Comparison of ENCODE assay signal across 1 cellular context in the genomic region with DNA sequence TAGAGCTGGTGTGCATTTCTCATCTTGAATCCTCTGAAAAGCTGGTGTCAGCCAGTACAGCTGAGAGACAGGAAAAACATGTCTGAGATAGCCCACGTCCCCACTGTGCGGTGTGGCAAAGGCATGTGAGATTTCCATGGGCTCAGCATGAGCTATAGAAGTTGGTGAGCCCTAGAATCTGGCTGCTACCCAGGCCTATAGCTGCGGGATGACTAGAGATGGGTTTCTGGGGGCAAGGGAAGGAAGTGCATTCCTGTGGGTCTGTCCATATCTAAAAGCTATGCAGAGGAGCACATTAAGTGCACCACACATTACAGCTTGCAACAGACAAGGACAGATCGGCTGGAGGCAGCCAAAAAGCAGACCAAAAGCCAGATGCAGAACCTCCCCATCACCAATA.
TF ChIP-seq lines count a peak whose summit lies in the region.

No MANE protein-coding gene starts in this region.

TF ChIP-seq in GM23338, 12 proteins besides CTCF, POLR2A, EP300 and RAD21 (continued from another document):
- TF ChIP-seq, protein P1, sequence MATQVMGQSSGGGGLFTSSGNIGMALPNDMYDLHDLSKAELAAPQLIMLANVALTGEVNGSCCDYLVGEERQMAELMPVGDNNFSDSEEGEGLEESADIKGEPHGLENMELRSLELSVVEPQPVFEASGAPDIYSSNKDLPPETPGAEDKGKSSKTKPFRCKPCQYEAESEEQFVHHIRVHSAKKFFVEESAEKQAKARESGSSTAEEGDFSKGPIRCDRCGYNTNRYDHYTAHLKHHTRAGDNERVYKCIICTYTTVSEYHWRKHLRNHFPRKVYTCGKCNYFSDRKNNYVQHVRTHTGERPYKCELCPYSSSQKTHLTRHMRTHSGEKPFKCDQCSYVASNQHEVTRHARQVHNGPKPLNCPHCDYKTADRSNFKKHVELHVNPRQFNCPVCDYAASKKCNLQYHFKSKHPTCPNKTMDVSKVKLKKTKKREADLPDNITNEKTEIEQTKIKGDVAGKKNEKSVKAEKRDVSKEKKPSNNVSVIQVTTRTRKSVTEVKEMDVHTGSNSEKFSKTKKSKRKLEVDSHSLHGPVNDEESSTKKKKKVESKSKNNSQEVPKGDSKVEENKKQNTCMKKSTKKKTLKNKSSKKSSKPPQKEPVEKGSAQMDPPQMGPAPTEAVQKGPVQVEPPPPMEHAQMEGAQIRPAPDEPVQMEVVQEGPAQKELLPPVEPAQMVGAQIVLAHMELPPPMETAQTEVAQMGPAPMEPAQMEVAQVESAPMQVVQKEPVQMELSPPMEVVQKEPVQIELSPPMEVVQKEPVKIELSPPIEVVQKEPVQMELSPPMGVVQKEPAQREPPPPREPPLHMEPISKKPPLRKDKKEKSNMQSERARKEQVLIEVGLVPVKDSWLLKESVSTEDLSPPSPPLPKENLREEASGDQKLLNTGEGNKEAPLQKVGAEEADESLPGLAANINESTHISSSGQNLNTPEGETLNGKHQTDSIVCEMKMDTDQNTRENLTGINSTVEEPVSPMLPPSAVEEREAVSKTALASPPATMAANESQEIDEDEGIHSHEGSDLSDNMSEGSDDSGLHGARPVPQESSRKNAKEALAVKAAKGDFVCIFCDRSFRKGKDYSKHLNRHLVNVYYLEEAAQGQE (IDR thresholded peaks at IDR 0.05; ENCODE audit: unreplicated experiment) = no peak
- TF ChIP-seq ZNF114 (CRISPR knock-in tag; IDR thresholded peaks at IDR 0.05) (no peak), ZNF331 (CRISPR knock-in tag; IDR thresholded peaks at IDR 0.05; ENCODE audit: low read depth) (no peak), POLR2AphosphoS5 (IDR thresholded peaks at IDR 0.05; ENCODE audit: low read depth) (no peak)
- TF ChIP-seq, protein P2, sequence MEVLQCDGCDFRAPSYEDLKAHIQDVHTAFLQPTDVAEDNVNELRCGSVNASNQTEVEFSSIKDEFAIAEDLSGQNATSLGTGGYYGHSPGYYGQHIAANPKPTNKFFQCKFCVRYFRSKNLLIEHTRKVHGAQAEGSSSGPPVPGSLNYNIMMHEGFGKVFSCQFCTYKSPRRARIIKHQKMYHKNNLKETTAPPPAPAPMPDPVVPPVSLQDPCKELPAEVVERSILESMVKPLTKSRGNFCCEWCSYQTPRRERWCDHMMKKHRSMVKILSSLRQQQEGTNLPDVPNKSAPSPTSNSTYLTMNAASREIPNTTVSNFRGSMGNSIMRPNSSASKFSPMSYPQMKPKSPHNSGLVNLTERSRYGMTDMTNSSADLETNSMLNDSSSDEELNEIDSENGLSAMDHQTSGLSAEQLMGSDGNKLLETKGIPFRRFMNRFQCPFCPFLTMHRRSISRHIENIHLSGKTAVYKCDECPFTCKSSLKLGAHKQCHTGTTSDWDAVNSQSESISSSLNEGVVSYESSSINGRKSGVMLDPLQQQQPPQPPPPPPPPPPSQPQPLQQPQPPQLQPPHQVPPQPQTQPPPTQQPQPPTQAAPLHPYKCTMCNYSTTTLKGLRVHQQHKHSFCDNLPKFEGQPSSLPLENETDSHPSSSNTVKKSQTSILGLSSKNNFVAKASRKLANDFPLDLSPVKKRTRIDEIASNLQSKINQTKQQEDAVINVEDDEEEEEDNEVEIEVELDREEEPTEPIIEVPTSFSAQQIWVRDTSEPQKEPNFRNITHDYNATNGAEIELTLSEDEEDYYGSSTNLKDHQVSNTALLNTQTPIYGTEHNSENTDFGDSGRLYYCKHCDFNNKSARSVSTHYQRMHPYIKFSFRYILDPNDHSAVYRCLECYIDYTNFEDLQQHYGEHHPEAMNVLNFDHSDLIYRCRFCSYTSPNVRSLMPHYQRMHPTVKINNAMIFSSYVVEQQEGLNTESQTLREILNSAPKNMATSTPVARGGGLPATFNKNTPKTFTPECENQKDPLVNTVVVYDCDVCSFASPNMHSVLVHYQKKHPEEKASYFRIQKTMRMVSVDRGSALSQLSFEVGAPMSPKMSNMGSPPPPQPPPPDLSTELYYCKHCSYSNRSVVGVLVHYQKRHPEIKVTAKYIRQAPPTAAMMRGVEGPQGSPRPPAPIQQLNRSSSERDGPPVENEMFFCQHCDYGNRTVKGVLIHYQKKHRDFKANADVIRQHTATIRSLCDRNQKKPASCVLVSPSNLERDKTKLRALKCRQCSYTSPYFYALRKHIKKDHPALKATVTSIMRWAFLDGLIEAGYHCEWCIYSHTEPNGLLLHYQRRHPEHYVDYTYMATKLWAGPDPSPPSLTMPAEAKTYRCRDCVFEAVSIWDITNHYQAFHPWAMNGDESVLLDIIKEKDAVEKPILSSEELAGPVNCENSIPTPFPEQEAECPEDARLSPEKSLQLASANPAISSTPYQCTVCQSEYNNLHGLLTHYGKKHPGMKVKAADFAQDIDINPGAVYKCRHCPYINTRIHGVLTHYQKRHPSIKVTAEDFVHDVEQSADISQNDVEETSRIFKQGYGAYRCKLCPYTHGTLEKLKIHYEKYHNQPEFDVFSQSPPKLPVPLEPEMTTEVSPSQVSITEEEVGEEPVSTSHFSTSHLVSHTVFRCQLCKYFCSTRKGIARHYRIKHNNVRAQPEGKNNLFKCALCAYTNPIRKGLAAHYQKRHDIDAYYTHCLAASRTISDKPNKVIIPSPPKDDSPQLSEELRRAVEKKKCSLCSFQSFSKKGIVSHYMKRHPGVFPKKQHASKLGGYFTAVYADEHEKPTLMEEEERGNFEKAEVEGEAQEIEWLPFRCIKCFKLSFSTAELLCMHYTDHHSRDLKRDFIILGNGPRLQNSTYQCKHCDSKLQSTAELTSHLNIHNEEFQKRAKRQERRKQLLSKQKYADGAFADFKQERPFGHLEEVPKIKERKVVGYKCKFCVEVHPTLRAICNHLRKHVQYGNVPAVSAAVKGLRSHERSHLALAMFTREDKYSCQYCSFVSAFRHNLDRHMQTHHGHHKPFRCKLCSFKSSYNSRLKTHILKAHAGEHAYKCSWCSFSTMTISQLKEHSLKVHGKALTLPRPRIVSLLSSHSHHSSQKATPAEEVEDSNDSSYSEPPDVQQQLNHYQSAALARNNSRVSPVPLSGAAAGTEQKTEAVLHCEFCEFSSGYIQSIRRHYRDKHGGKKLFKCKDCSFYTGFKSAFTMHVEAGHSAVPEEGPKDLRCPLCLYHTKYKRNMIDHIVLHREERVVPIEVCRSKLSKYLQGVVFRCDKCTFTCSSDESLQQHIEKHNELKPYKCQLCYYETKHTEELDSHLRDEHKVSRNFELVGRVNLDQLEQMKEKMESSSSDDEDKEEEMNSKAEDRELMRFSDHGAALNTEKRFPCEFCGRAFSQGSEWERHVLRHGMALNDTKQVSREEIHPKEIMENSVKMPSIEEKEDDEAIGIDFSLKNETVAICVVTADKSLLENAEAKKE (CRISPR knock-in tag; IDR thresholded peaks at IDR 0.05) = no peak
TF ChIP-seq in GM23338: peak in this region for 0.
